8 cellular contexts compared by ENCODE assay signal in genomic region chr15:90004671-90005070, GRCh38. TPM values are rescaled to one million over a fixed set of nuclear protein-coding genes. Genes with fewer than 3 reads are reported as not detected.
DNase-seq lines count a peak whose midpoint lies in the region; ATAC-seq, FAIRE-seq and TF ChIP-seq lines count a peak whose summit lies in the region.

No MANE protein-coding gene starts in this region.

- peak; percentile 53 for DNase-seq in 8988T
- DNase-seq in IMR-90 = peak; percentile 99
- peak; percentile 52 for DNase-seq in astrocyte of the cerebellum (ENCODE audit: low read depth)
- peak; percentile 71 for DNase-seq in HepG2 (ENCODE audit: low spot score)
- no peak for DNase-seq in stimulated activated effector memory CD8-positive, alpha-beta T cell treated with anti-CD3 and anti-CD28 coated beads, Interleukin-12 subunit alpha, Interleukin-12 subunit beta, amount 100 ng/mL, for 72 hours (ENCODE audit: low spot score in 2 of 2)
- DNase-seq in GM19240 (ENCODE audit: insufficient read length, low spot score) = no peak
- DNase-seq in SHP77 (lab: John Stamatoyannopoulos, UW) = no peak
- no peak for DNase-seq in NCI-H2107 (lab: John Stamatoyannopoulos, UW)

- H3K4ac ChIP-seq in IMR-90 (ENCODE audit: low read depth, low read length) = peak overlapping the region; percentile 85

- TF ChIP-seq RAD21 in IMR-90 (IDR thresholded peaks at IDR 0.05; ENCODE audit: low read length) = no peak
- no peak for TF ChIP-seq RAD21 in HepG2 (CRISPR knock-in tag; IDR thresholded peaks at IDR 0.05)

- H2BK15ac ChIP-seq in IMR-90 (ENCODE audit: low read depth, low read length) = peak overlapping the region; percentile 65; the same call in 1 of the 3 replicates

- FAIRE-seq in HepG2 (lab: Jason Lieb, UNC) = peak; percentile 68

- H2BK5ac ChIP-seq in IMR-90 (ENCODE audit: low read depth, low read length, poor library complexity, severe bottlenecking) = peak overlapping the region; percentile 82

- BruUV-seq in IMR-90 (replicated peaks; lab: Mats Ljungman, UMichigan) (no TSS peak), HepG2 (replicated peaks; lab: Mats Ljungman, UMichigan) (no TSS peak)

- TF ChIP-seq POLR2A in IMR-90 (IDR thresholded peaks at IDR 0.05; ENCODE audit: low read depth, low read length) (peak; percentile 76; the same call in 1 of the 2 replicates), HepG2 (IDR thresholded peaks at IDR 0.05; ENCODE audit: insufficient read depth in 1 of 2, low read depth in 2 of 2, low read length in 2 of 2) (peak in 1 of 2 experiments; percentile 50; a peak in 2 of 4 replicates)

- peak overlapping the region; percentile 95 for H3K27ac ChIP-seq in IMR-90 (ENCODE audit: insufficient read depth, low read length)
- H3K27ac ChIP-seq in HepG2 (ENCODE audit: extremely low read length, insufficient read depth, low read length) = peak overlapping the region; percentile 97

- H3K36me3 ChIP-seq in IMR-90 (ENCODE audit: control insufficient read depth, insufficient read depth, low read length) (no peaks in the 10 kb centered on the region; the same call in 1 of the 2 replicates), HepG2 (replicated peaks in 1 of 2; ENCODE audit: control insufficient read depth in 1 of 2, insufficient read depth in 2 of 2, low read length in 2 of 2) (peaks cover 0 to under 1% of the 10 kb centered on the region in 2 experiments; a peak in 1 of 5 replicates)

- peak overlapping the region; percentile 55 for H4K5ac ChIP-seq in IMR-90 (ENCODE audit: low read depth, low read length)

- H3K79me1 ChIP-seq in IMR-90 (ENCODE audit: low read depth in 1 of 2, low read length in 2 of 2) = peaks cover 32 to 77% of the 10 kb centered on the region in 2 experiments

- H2AFZ ChIP-seq in IMR-90 (replicated peaks; ENCODE audit: low read length, poor library complexity) (peak overlapping the region; percentile 19), HepG2 (ENCODE audit: low read length) (no peak overlapping the region)

- H4K91ac ChIP-seq in IMR-90 (ENCODE audit: insufficient read depth, low read depth, low read length) = peak overlapping the region; percentile 45

- peaks cover 65% of the 10 kb centered on the region for H3K4me1 Mint-ChIP-seq in stimulated activated effector memory CD8-positive, alpha-beta T cell treated with anti-CD3 and anti-CD28 coated beads, Interleukin-12 subunit alpha, Interleukin-12 subunit beta, amount 100 ng/mL, for 72 hours

- H3K27me3 ChIP-seq in IMR-90 (ENCODE audit: control insufficient read depth, insufficient read depth, low read length) (no peaks in the 10 kb centered on the region), HepG2 (ENCODE audit: control insufficient read depth in 1 of 2, insufficient read depth in 2 of 2, low read length in 2 of 2) (no peaks in the 10 kb centered on the region; a peak in 1 of 5 replicates)

- dilution Hi-C loops in IMR-90 (cut with HindIII; ENCODE audit: low sequenced_read_pairs, unreplicated experiment) = no loop called here

- ATAC-seq in IMR-90 (ENCODE audit: low read depth) (peak; percentile 60), HepG2 (peak; percentile 9; the same call in 2 of the 3 replicates)
- peak; percentile 34 for ATAC-seq in stimulated activated effector memory CD8-positive, alpha-beta T cell treated with anti-CD3 and anti-CD28 coated beads, Interleukin-12 subunit alpha, Interleukin-12 subunit beta, amount 100 ng/mL, for 72 hours

- H3K56ac ChIP-seq in IMR-90 (ENCODE audit: extremely low read depth, insufficient read depth, low read length) = peak overlapping the region; percentile 51

- H3K9me3 Mint-ChIP-seq in stimulated activated effector memory CD8-positive, alpha-beta T cell treated with anti-CD3 and anti-CD28 coated beads, Interleukin-12 subunit alpha, Interleukin-12 subunit beta, amount 100 ng/mL, for 72 hours = no peaks in the 10 kb centered on the region

- TF ChIP-seq EP300 in HepG2 (IDR thresholded peaks at IDR 0.05; ENCODE audit: low read depth in 2 of 2, low read length in 2 of 2) (no peak), HepG2 (CRISPR knock-in tag; IDR thresholded peaks at IDR 0.05; ENCODE audit: borderline replicate concordance) (no peak)

- H3K18ac ChIP-seq in IMR-90 (ENCODE audit: low read depth, low read length) = peak overlapping the region; percentile 79

- peak overlapping the region; percentile 66 for H2AK9ac ChIP-seq in IMR-90 (replicated peaks; ENCODE audit: low read depth, low read length, poor library complexity)

- H2BK120ac ChIP-seq in IMR-90 (ENCODE audit: low read depth, low read length) = peak overlapping the region; percentile 62

- peak overlapping the region; percentile 51 to 69 for H4K8ac ChIP-seq in IMR-90 (ENCODE audit: low read depth in 2 of 2, low read length in 2 of 2)

- CTCF ChIA-PET in IMR-90 (lab: Yijun Ruan, JAX) (interaction anchor here (0.6 kb wide), 1 partner anchor 18 kb away, joined by 4 read pairs; no protein-coding TSS in a partner anchor), HepG2 (lab: Yijun Ruan, JAX; ENCODE audit: low intra/inter-chr PET ratio, low total read pairs) (no interaction called here)

- POLR2A ChIA-PET in IMR-90 (lab: Charles Lee; ENCODE audit: unreplicated experiment) = no interaction called here
- POLR2A ChIA-PET in HepG2 (lab: Yijun Ruan, JAX) = interaction anchor here (1.1 to 5.4 kb wide), 7 partner anchors 13 to 111 kb away, joined by 3 to 41 read pairs (median 14); partner anchors contain the start of genes AP3S2 and ARPIN

- peaks cover 70% of the 10 kb centered on the region for H3K79me2 ChIP-seq in HepG2 (ENCODE audit: insufficient read depth, low read length)

- peak overlapping the region; percentile 70 for H3K14ac ChIP-seq in IMR-90 (replicated peaks; ENCODE audit: low read depth, low read length)

- in situ Hi-C loops in IMR-90 (cut with MboI; ENCODE audit: low sequenced_read_pairs) (no loop called here), astrocyte of the cerebellum (cut with HindIII; ENCODE audit: low sequenced_read_pairs) (no loop called here), HepG2 (cut with HindIII; ENCODE audit: extremely low pct_ligation_motif_present, low pct_unique_long_range_greater_than_20kb) (loop anchor here (5.0 kb wide), 1 partner anchor 48 kb away; no protein-coding TSS in a partner anchor)

- H3K4me3 ChIP-seq in IMR-90 (ENCODE audit: insufficient read depth, low read depth, low read length) = 0 out of 2 replicates have a peak overlapping the region, but pooled peaks have one; percentile 5
- no peak overlapping the region for H3K4me3 ChIP-seq in astrocyte of the cerebellum (ENCODE audit: low read depth, low read length)
- H3K4me3 ChIP-seq in HepG2 (replicated peaks in 1 of 3; ENCODE audit: insufficient read depth in 1 of 3, low read depth in 2 of 3, low read length in 3 of 3) = peak overlapping the region in 1 of 3 experiments; percentile 78; a peak in 1 of 6 replicates

- peaks cover 33% of the 10 kb centered on the region for H4K20me1 ChIP-seq in IMR-90 (ENCODE audit: insufficient read depth, low read length)
- H4K20me1 ChIP-seq in HepG2 (ENCODE audit: insufficient read depth, low read length) = no peaks in the 10 kb centered on the region; the same call in 1 of the 2 replicates

- H2BK20ac ChIP-seq in IMR-90 (ENCODE audit: low read depth, low read length) = peak overlapping the region; percentile 5; the same call in 1 of the 2 replicates

- intact Hi-C loops in IMR-90 (cut with micrococcal nuclease) (loop anchor here (1.0 to 2.0 kb wide), 2 partner anchors 32 to 67 kb away; no protein-coding TSS in a partner anchor), HepG2 (cut with micrococcal nuclease; ENCODE audit: unreplicated experiment) (loop anchor here (5.0 kb wide), 1 partner anchor 33 kb away; no protein-coding TSS in a partner anchor)

- peak overlapping the region; percentile 46 for H3K27ac Mint-ChIP-seq in stimulated activated effector memory CD8-positive, alpha-beta T cell treated with anti-CD3 and anti-CD28 coated beads, Interleukin-12 subunit alpha, Interleukin-12 subunit beta, amount 100 ng/mL, for 72 hours

- H3K9me1 ChIP-seq in IMR-90 (ENCODE audit: insufficient read depth, low read length) = peaks cover 25% of the 10 kb centered on the region; the same call in 1 of the 2 replicates

- WGBS in IMR-90 (ENCODE audit: extremely low coverage in 2 of 2, insufficient read length in 1 of 2), 2 experiments = 20% methylated on average over 1 of the region's 8 CpGs; no CpG with 5 or more reads in 1 of the 2 experiments
- 44% methylated on average over 7 of the region's 8 CpGs for WGBS in HepG2 (ENCODE audit: low lambda C conversion rate)

- H3K4me1 ChIP-seq in IMR-90 (ENCODE audit: control insufficient read depth, insufficient read depth, low read length) (peaks cover 25% of the 10 kb centered on the region), HepG2 (ENCODE audit: insufficient read depth, low read length) (peaks cover 69% of the 10 kb centered on the region)

- H3K9me3 ChIP-seq in IMR-90 (ENCODE audit: control insufficient read depth, insufficient read depth, low read length) = no peaks in the 10 kb centered on the region
- no peaks in the 10 kb centered on the region for H3K9me3 ChIP-seq in HepG2 (ENCODE audit: low read length)

- peak overlapping the region; percentile 86 for H2AK5ac ChIP-seq in IMR-90 (ENCODE audit: low read depth, low read length)

- H3K4me2 ChIP-seq in IMR-90 (ENCODE audit: low read depth, low read length) = peak overlapping the region; percentile 72
- peak overlapping the region; percentile 85 for H3K4me2 ChIP-seq in HepG2 (ENCODE audit: low read depth, low read length)

- H3K23ac ChIP-seq in IMR-90 (ENCODE audit: low read depth, low read length) = peak overlapping the region; percentile 43

- H3K9ac ChIP-seq in IMR-90 (ENCODE audit: low read depth, low read length) = peak overlapping the region; percentile 68
- peak overlapping the region; percentile 88 for H3K9ac ChIP-seq in HepG2 (ENCODE audit: insufficient read depth, low read depth, low read length)

- TF ChIP-seq CTCF in IMR-90 (conservative IDR thresholded peaks at IDR 0.05; ENCODE audit: low read depth, low read length) = no peak
- TF ChIP-seq CTCF in astrocyte of the cerebellum (IDR thresholded peaks at IDR 0.05; ENCODE audit: low read depth, low read length, missing control alignments) = no peak
- TF ChIP-seq CTCF in HepG2 (CRISPR knock-in tag; IDR thresholded peaks at IDR 0.05) = no peak

- H3K4me3 Mint-ChIP-seq in stimulated activated effector memory CD8-positive, alpha-beta T cell treated with anti-CD3 and anti-CD28 coated beads, Interleukin-12 subunit alpha, Interleukin-12 subunit beta, amount 100 ng/mL, for 72 hours = no peak overlapping the region

- H3K36me3 Mint-ChIP-seq in stimulated activated effector memory CD8-positive, alpha-beta T cell treated with anti-CD3 and anti-CD28 coated beads, Interleukin-12 subunit alpha, Interleukin-12 subunit beta, amount 100 ng/mL, for 72 hours = peaks cover 16% of the 10 kb centered on the region

RNA-seq across cellular contexts. Expression of gene ZNF710, which starts 3.5 kb away (rescaled TPM):
- total RNA-seq in IMR-90 (2012; rRNA removed) (8.2 and 8.9 TPM in 2 replicates), HepG2 (2016; rRNA removed; fragmentation: Illumina TruSeq; extraction: Trizol) (15.0 and 20.6 TPM in 2 replicates)
- polyA plus RNA-seq in IMR-90 (2012; rRNA removed) (7.6 and 9.2 TPM in 2 replicates), HepG2 (2011; rRNA removed) (4.7 and 5.8 TPM in 2 replicates)
- 4.4 and 6.6 TPM in 2 replicates for polyA plus RNA-seq in IMR-90 (2012; cell fraction: cytosol; rRNA removed)
- 12.5 and 18.6 TPM in 2 replicates for polyA plus RNA-seq in IMR-90 (2012; cell fraction: nucleus; rRNA removed; ENCODE audit: low replicate concordance)
- 7.6 and 7.9 TPM in 2 replicates for total RNA-seq in HepG2 (2016; cell fraction: cytosol; rRNA removed; fragmentation: Illumina TruSeq; extraction: Trizol; ENCODE audit: low read depth)
- total RNA-seq in HepG2 (2016; cell fraction: insoluble cytoplasmic fraction; rRNA removed; fragmentation: Illumina TruSeq; extraction: Trizol) = 12.0 and 18.4 TPM in 2 replicates
- total RNA-seq in HepG2 (2016; cell fraction: membrane; rRNA removed; fragmentation: Illumina TruSeq; extraction: Trizol) = 15.9 and 16.0 TPM in 2 replicates
- total RNA-seq in HepG2 (2016; cell fraction: nucleus; rRNA removed; fragmentation: Illumina TruSeq; extraction: Trizol) = 9.6 and 12.6 TPM in 2 replicates
- 4.2 and 5.3 TPM in 2 replicates for polyA plus RNA-seq in HepG2 (2011; cell fraction: cytosol; rRNA removed)
- 9.8 and 12.1 TPM in 2 replicates for polyA plus RNA-seq in HepG2 (2011; cell fraction: nucleus; rRNA removed)
- polyA plus RNA-seq in HepG2 (2012) = 18.0 and 18.4 TPM in 2 replicates
- 4.1 and 5.2 TPM in 2 replicates for polyA plus RNA-seq in HepG2 (2016; cell fraction: cytosol; fragmentation: Illumina TruSeq; extraction: Trizol; ENCODE audit: low read depth)
- polyA plus RNA-seq in HepG2 (2016; cell fraction: insoluble cytoplasmic fraction; fragmentation: Illumina TruSeq; extraction: Trizol; ENCODE audit: low read depth) = 18.4 and 27.3 TPM in 2 replicates
- polyA plus RNA-seq in HepG2 (2016; cell fraction: membrane; fragmentation: Illumina TruSeq; extraction: Trizol; ENCODE audit: low read depth) = 13.8 and 17.5 TPM in 2 replicates
- polyA plus RNA-seq in HepG2 (2016; cell fraction: nucleus; fragmentation: Illumina TruSeq; extraction: Trizol; ENCODE audit: insufficient read depth, low read depth) = 30.8 and 43.0 TPM in 2 replicates
- polyA minus RNA-seq in HepG2 (2011; rRNA and poly(A)+ RNA removed; ENCODE audit: low replicate concordance) = 14.3 and 17.4 TPM in 2 replicates
- 7.8 and 14.2 TPM in 2 replicates for polyA minus RNA-seq in HepG2 (2011; cell fraction: cytosol; rRNA and poly(A)+ RNA removed)
- polyA minus RNA-seq in HepG2 (2011; cell fraction: nucleus; rRNA and poly(A)+ RNA removed) = 5.2 and 7.0 TPM in 2 replicates

Comparison
In these comparisons a context has a peak if more than half of its experiments do, and no peak if none do; other contexts are left out.
1. DNase-seq: peak in 8988T (single experiment), IMR-90 (single experiment), astrocyte of the cerebellum (single experiment) and HepG2 (single experiment); none in stimulated activated effector memory CD8-positive, alpha-beta T cell treated with anti-CD3 and anti-CD28 coated beads, Interleukin-12 subunit alpha, Interleukin-12 subunit beta, amount 100 ng/mL, for 72 hours (0 of 2), GM19240 (single experiment), SHP77 (0 of 2) and NCI-H2107 (single experiment).
2. ATAC-seq: peak in every context shown above with its lines; median percentile 60 in IMR-90; 34 in stimulated activated effector memory CD8-positive, alpha-beta T cell treated with anti-CD3 and anti-CD28 coated beads, Interleukin-12 subunit alpha, Interleukin-12 subunit beta, amount 100 ng/mL, for 72 hours; 9 in HepG2.